ENCODE assay signal across 8 cellular contexts in the genomic region with DNA sequence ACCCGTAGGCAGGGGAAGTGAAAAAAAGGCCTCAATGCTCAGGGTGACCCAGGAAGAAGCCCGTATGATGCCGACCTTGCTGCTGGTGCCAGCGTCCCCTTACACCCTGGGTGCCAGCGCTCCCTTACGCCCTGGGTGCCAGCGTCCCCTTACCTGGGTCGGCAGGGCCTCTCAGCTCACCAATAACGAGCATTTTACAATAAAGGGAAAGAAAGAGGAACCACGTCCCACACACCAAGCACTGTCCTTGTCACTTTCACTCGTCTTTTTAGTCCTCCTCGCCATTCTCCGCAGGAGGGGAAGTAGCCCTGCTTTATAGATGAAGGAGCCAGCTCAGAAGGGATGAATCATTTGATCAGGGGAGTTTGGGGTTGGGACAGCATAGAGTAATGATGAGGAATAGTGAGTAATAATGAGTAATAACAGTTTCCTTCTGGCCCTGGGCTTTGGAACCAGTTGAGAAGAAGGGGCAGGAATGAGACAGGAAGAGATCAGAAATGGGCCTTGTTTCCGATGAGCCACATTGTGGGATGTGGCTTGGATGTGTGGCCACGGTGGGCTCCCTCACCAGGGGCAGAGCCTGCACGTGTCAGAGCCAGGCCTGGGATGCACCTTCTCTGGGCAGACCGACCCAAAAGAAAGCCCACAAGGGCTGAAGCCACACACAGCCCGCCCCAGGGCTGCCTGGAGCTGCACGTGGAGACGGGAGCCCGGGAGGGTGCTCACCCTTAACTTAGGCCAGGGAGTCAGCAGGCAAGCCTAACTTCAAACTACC.
A peak's percentile ranks its signal among the peaks of the same experiment; 100 is the strongest.
DNase-seq lines count a peak whose midpoint lies in the region; ATAC-seq, FAIRE-seq and TF ChIP-seq lines count a peak whose summit lies in the region.

No MANE protein-coding gene starts in this region.

- ATAC-seq in A549 = peak; percentile 71 to 75
- peak; percentile 57 for ATAC-seq in HG03039 (IDR thresholded peaks at IDR 0.05; ENCODE audit: unreplicated experiment)
- ATAC-seq in HG02642 (IDR thresholded peaks at IDR 0.05; ENCODE audit: poor library complexity, unreplicated experiment) = no peak
- ATAC-seq in HG03432 (IDR thresholded peaks at IDR 0.05; ENCODE audit: unreplicated experiment) = no peak

- DNase-seq in A549 (ENCODE audit: low read depth in 1 of 2, low spot score in 1 of 2) = peak; percentile 57 to 75
- DNase-seq in activated T-cell treated with anti-CD3 and anti-CD28 coated beads, Interleukin-2, amount 50 U/mL, for 1 hour = peak; percentile 16
- DNase-seq in kidney tubule cell (ENCODE audit: low spot score) = peak; percentile 97
- no peak for DNase-seq in thyroid gland
- no peak for DNase-seq in Ammon's horn (ENCODE audit: low spot score)

- H3K9me3 ChIP-seq in A549 = no peaks in the 10 kb centered on the region
- H3K9me3 ChIP-seq in thyroid gland = no peaks in the 10 kb centered on the region

- 40% methylated on average over 21 of the region's 21 CpGs for WGBS in A549 (ENCODE audit: missing lambda C conversion rate)
- 87 to 89% methylated on average over 20 to 21 of the region's 21 CpGs for WGBS in thyroid gland, 2 donors

- TF ChIP-seq POLR2A in A549 (IDR thresholded peaks at IDR 0.05; ENCODE audit: low read length) (no peak), thyroid gland (IDR thresholded peaks at IDR 0.05) (no peak)

- H3K27ac ChIP-seq in A549 (peak overlapping the region; percentile 94 to 97), thyroid gland (no peak overlapping the region)

- no peaks in the 10 kb centered on the region for H3K36me3 ChIP-seq in thyroid gland

- H3K4me3 ChIP-seq in A549 (0 out of 3 replicates have a peak overlapping the region, but pooled peaks have one; percentile 13), thyroid gland (replicated peaks in 1 of 3) (no peak overlapping the region)

- FAIRE-seq in A549 (lab: Jason Lieb, UNC) = no peak

- peak overlapping the region; percentile 76 for H3K4me2 ChIP-seq in A549

- no peak for TF ChIP-seq CTCF in A549 (IDR thresholded peaks at IDR 0.05)
- no peak for TF ChIP-seq CTCF in thyroid gland (IDR thresholded peaks at IDR 0.05)

- POLR2A ChIA-PET in A549 (lab: Yijun Ruan, JAX) = interaction anchor here (1.4 kb wide), 1 partner anchor 16 kb away, joined by 4 read pairs; no protein-coding TSS in a partner anchor

- intact Hi-C loops in thyroid gland (cut with DNase I) = no loop called here

- no peaks in the 10 kb centered on the region for H3K27me3 ChIP-seq in thyroid gland

- peaks cover 60% of the 10 kb centered on the region for H3K4me1 ChIP-seq in A549
- H3K4me1 ChIP-seq in thyroid gland = peaks cover 20 to 28% of the 10 kb centered on the region in 2 donors

- no peak for TF ChIP-seq RAD21 in A549 (conservative IDR thresholded peaks at IDR 0.05 in 1 of 2, IDR thresholded peaks at IDR 0.05 in 1 of 2)

- CTCF ChIA-PET in A549 (lab: Yijun Ruan, JAX) = interaction anchor here (0.8 to 7.6 kb wide), 6 partner anchors 13 to 301 kb away, joined by 3 to 57 read pairs (median 3); no protein-coding TSS in a partner anchor

- no peak; a peak in 2 of 5 replicates for TF ChIP-seq EP300 in A549 (IDR thresholded peaks at IDR 0.05)

TF ChIP-seq in A549, 52 proteins besides CTCF, POLR2A, EP300 and RAD21:
- TF ChIP-seq ESRRA (IDR thresholded peaks at IDR 0.05; ENCODE audit: borderline replicate concordance, low read length) = no peak
- TF ChIP-seq FOSB (CRISPR knock-in tag; IDR thresholded peaks at IDR 0.05) = peak; percentile 47; the same call in 1 of the 2 replicates
- TF ChIP-seq CEBPB (IDR thresholded peaks at IDR 0.05) = no peak
- TF ChIP-seq GATA3 (IDR thresholded peaks at IDR 0.05; ENCODE audit: borderline replicate concordance) = peak; percentile 44; the same call in 1 of the 2 replicates
- no peak for TF ChIP-seq RCOR1 (IDR thresholded peaks at IDR 0.05; ENCODE audit: low read depth, low read length)
- TF ChIP-seq JUN (IDR thresholded peaks at IDR 0.05) = peak in 1 of 2 experiments; percentile 39; a peak in 1 of 5 replicates
- TF ChIP-seq, protein P1, sequence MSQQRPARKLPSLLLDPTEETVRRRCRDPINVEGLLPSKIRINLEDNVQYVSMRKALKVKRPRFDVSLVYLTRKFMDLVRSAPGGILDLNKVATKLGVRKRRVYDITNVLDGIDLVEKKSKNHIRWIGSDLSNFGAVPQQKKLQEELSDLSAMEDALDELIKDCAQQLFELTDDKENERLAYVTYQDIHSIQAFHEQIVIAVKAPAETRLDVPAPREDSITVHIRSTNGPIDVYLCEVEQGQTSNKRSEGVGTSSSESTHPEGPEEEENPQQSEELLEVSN (IDR thresholded peaks at IDR 0.05; ENCODE audit: borderline replicate concordance, low read depth) = peak; percentile 77
- TF ChIP-seq HDAC2 (IDR thresholded peaks at IDR 0.05) = no peak
- TF ChIP-seq HOXA7 (CRISPR knock-in tag; IDR thresholded peaks at IDR 0.05) = peak; percentile 48; the same call in 1 of the 2 replicates
- TF ChIP-seq EHF (CRISPR knock-in tag; IDR thresholded peaks at IDR 0.05) = peak; percentile 43; the same call in 1 of the 2 replicates
- no peak for TF ChIP-seq CHD2 (IDR thresholded peaks at IDR 0.05; ENCODE audit: low read length, partially characterized antibody)
- TF ChIP-seq HOXB5 (CRISPR knock-in tag; IDR thresholded peaks at IDR 0.05) = peak; percentile 70
- peak; percentile 93; the same call in 1 of the 2 replicates for TF ChIP-seq HOXB13 (CRISPR knock-in tag; IDR thresholded peaks at IDR 0.05; ENCODE audit: low read depth)
- TF ChIP-seq, protein P2, sequence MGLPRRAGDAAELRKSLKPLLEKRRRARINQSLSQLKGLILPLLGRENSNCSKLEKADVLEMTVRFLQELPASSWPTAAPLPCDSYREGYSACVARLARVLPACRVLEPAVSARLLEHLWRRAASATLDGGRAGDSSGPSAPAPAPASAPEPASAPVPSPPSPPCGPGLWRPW (IDR thresholded peaks at IDR 0.05) = no peak
- peak; percentile 75; the same call in 1 of the 2 replicates for TF ChIP-seq FOXS1 (CRISPR knock-in tag; IDR thresholded peaks at IDR 0.05)
- TF ChIP-seq MAZ (IDR thresholded peaks at IDR 0.05; ENCODE audit: borderline replicate concordance, low read depth, low read length) = no peak
- no peak for TF ChIP-seq HEYL (CRISPR knock-in tag; IDR thresholded peaks at IDR 0.05)
- peak; percentile 87 for TF ChIP-seq JUNB (IDR thresholded peaks at IDR 0.05)
- TF ChIP-seq NFE2L2 (conservative IDR thresholded peaks at IDR 0.05; ENCODE audit: low read length) = no peak
- TF ChIP-seq, protein P3, sequence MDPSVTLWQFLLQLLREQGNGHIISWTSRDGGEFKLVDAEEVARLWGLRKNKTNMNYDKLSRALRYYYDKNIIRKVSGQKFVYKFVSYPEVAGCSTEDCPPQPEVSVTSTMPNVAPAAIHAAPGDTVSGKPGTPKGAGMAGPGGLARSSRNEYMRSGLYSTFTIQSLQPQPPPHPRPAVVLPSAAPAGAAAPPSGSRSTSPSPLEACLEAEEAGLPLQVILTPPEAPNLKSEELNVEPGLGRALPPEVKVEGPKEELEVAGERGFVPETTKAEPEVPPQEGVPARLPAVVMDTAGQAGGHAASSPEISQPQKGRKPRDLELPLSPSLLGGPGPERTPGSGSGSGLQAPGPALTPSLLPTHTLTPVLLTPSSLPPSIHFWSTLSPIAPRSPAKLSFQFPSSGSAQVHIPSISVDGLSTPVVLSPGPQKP (IDR thresholded peaks at IDR 0.05; ENCODE audit: low read depth, low read length) = no peak
- peak; percentile 86 for TF ChIP-seq FOSL2 (IDR thresholded peaks at IDR 0.05)
- TF ChIP-seq FOSL2 (CRISPR knock-in tag; IDR thresholded peaks at IDR 0.05) = peak; percentile 93
- TF ChIP-seq, protein P4, sequence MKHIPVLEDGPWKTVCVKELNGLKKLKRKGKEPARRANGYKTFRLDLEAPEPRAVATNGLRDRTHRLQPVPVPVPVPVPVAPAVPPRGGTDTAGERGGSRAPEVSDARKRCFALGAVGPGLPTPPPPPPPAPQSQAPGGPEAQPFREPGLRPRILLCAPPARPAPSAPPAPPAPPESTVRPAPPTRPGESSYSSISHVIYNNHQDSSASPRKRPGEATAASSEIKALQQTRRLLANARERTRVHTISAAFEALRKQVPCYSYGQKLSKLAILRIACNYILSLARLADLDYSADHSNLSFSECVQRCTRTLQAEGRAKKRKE (CRISPR knock-in tag; IDR thresholded peaks at IDR 0.05; ENCODE audit: low read depth) = peak; percentile 97
- TF ChIP-seq ZNF302 (CRISPR knock-in tag; IDR thresholded peaks at IDR 0.05) = 0 out of 2 replicates have a peak, but pooled peaks have one; percentile 33
- TF ChIP-seq MYC (IDR thresholded peaks at IDR 0.05; ENCODE audit: borderline replicate concordance, low read length) = no peak
- TF ChIP-seq, protein P5, sequence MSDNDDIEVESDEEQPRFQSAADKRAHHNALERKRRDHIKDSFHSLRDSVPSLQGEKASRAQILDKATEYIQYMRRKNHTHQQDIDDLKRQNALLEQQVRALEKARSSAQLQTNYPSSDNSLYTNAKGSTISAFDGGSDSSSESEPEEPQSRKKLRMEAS (IDR thresholded peaks at IDR 0.05) = peak; percentile 92
- TF ChIP-seq MAFK (IDR thresholded peaks at IDR 0.05; ENCODE audit: partially characterized antibody) = no peak

Comparison
In these comparisons a context has a peak if more than half of its experiments do, and no peak if none do; other contexts are left out.
1. ATAC-seq: peak in A549 (2 of 2) and HG03039 (single experiment); none in HG02642 (single experiment) and HG03432 (single experiment).
2. DNase-seq: peak in A549 (2 of 2), activated T-cell treated with anti-CD3 and anti-CD28 coated beads, Interleukin-2, amount 50 U/mL, for 1 hour (single experiment) and kidney tubule cell (single experiment); none in thyroid gland (0 of 2) and Ammon's horn (single experiment).
3. H3K27ac ChIP-seq: peak in A549 (2 of 2); none in thyroid gland (0 of 3).